In genomic region chr10:71246591-71247143, GRCh38 we compare ENCODE assay signal across 12 cellular contexts. TPM values are rescaled to one million over a fixed set of nuclear protein-coding genes. Genes with fewer than 3 reads are reported as not detected.
A peak's percentile ranks its signal among the peaks of the same experiment; 100 is the strongest.
DNase-seq lines count a peak whose midpoint lies in the region; ATAC-seq, FAIRE-seq and TF ChIP-seq lines count a peak whose summit lies in the region.
"Had no signal": no experiment of that assay in that cellular context is flagged by ENCODE, and none has a peak within 500 bp of the region (broad histone marks: within the 10 kb centered on the region; RNA-seq: fewer than 3 reads in every experiment).

No MANE protein-coding gene starts in this region.

- H3K4me2 ChIP-seq in PC-3 (ENCODE audit: low read length): no peak overlapping the region
- H3K4me2 ChIP-seq: KMS-11 had no signal

- peaks cover 8% of the 10 kb centered on the region for H3K4me1 Mint-ChIP-seq in progenitor cell of endocrine pancreas (ENCODE audit: low read depth)
- peaks cover 80% of the 10 kb centered on the region for H3K4me1 Mint-ChIP-seq in endothelial cell (ENCODE audit: unreplicated experiment)
- no peaks in the 10 kb centered on the region for H3K4me1 Mint-ChIP-seq in activated CD4-positive, alpha-beta T cell treated with anti-CD3 and anti-CD28 coated beads, Interleukin-2, amount 10 ng/mL, durations not matched to agents 7 days and 5 days

- H3K9me3 Mint-ChIP-seq in progenitor cell of endocrine pancreas (ENCODE audit: low read depth) (no peaks in the 10 kb centered on the region), endothelial cell (ENCODE audit: unreplicated experiment) (no peaks in the 10 kb centered on the region)
- H3K9me3 Mint-ChIP-seq in activated CD4-positive, alpha-beta T cell treated with anti-CD3 and anti-CD28 coated beads, Interleukin-2, amount 10 ng/mL, durations not matched to agents 7 days and 5 days: no peaks in the 10 kb centered on the region

- no peak for FAIRE-seq in GM19239 (lab: Jason Lieb, UNC)

- no TSS peak for BruUV-seq in PC-3 (replicated peaks; lab: Mats Ljungman, UMichigan)

- H2AFZ ChIP-seq in PC-3 (ENCODE audit: low read length): no peak overlapping the region

- ATAC-seq in PC-3: peak; percentile 57
- no peak for ATAC-seq in HG03565 (IDR thresholded peaks at IDR 0.05; ENCODE audit: unreplicated experiment)

- H3K27me3 ChIP-seq in PC-3 (ENCODE audit: low read length): no peaks in the 10 kb centered on the region
- no peaks in the 10 kb centered on the region for H3K27me3 ChIP-seq in esophagus (ENCODE audit: control insufficient read depth in 1 of 2, insufficient read depth in 2 of 2, low read length in 2 of 2)

- H3K36me3 Mint-ChIP-seq in progenitor cell of endocrine pancreas (ENCODE audit: insufficient read depth) (no peaks in the 10 kb centered on the region), endothelial cell (ENCODE audit: low read depth, unreplicated experiment) (peaks cover 10% of the 10 kb centered on the region)
- H3K36me3 Mint-ChIP-seq in activated CD4-positive, alpha-beta T cell treated with anti-CD3 and anti-CD28 coated beads, Interleukin-2, amount 10 ng/mL, durations not matched to agents 7 days and 5 days (ENCODE audit: low read depth): no peaks in the 10 kb centered on the region

- H3K9ac ChIP-seq in PC-3 (ENCODE audit: low read length): no peak overlapping the region
- H3K9ac ChIP-seq: KMS-11 had no signal

- TF ChIP-seq CTCF in PC-3 (conservative IDR thresholded peaks at IDR 0.05; ENCODE audit: low read depth, low read length) (no peak), progenitor cell of endocrine pancreas (IDR thresholded peaks at IDR 0.05; ENCODE audit: unreplicated experiment) (no peak), endothelial cell (IDR thresholded peaks at IDR 0.05; ENCODE audit: unreplicated experiment) (no peak)

- H3K9me3 ChIP-seq in PC-3 (ENCODE audit: low read length) (no peaks in the 10 kb centered on the region), esophagus (ENCODE audit: control insufficient read depth in 2 of 2, insufficient read depth in 1 of 2, low read depth in 1 of 2, low read length in 1 of 2) (no peaks in the 10 kb centered on the region)

- no peaks in the 10 kb centered on the region for H4K20me1 ChIP-seq in PC-3 (ENCODE audit: low read length)

- WGBS in esophagus, 2 donors: 46 to 52% methylated on average over 11 of the region's 11 CpGs

- H3K27me3 Mint-ChIP-seq in progenitor cell of endocrine pancreas (peaks cover 3% of the 10 kb centered on the region), endothelial cell (ENCODE audit: unreplicated experiment) (peaks cover 14% of the 10 kb centered on the region)
- peaks cover 7% of the 10 kb centered on the region for H3K27me3 Mint-ChIP-seq in activated CD4-positive, alpha-beta T cell treated with anti-CD3 and anti-CD28 coated beads, Interleukin-2, amount 10 ng/mL, durations not matched to agents 7 days and 5 days

- H3K4me1 ChIP-seq in PC-3 (ENCODE audit: insufficient read depth, low read length) (peaks cover 9% of the 10 kb centered on the region), esophagus (ENCODE audit: control insufficient read depth in 2 of 2, insufficient read depth in 2 of 2, low read length in 1 of 2) (peaks cover 19 to 54% of the 10 kb centered on the region in 2 donors)

- POLR2A ChIA-PET in PC-3 (lab: Charles Lee; ENCODE audit: unreplicated experiment): no interaction called here
- POLR2A ChIA-PET in activated CD4-positive, alpha-beta T cell treated with anti-CD3 and anti-CD28 coated beads, Interleukin-2, amount 10 ng/mL, durations not matched to agents 7 days and 5 days (lab: Charles Lee): no interaction called here

- CTCF ChIA-PET in PC-3 (lab: Charles Lee): no interaction called here
- CTCF ChIA-PET in activated CD4-positive, alpha-beta T cell treated with anti-CD3 and anti-CD28 coated beads, Interleukin-2, amount 10 ng/mL, durations not matched to agents 7 days and 5 days (lab: Charles Lee): no interaction called here

- no peak overlapping the region for H3K27ac ChIP-seq in PC-3 (ENCODE audit: low read length)
- peak overlapping the region; percentile 95 to 98 for H3K27ac ChIP-seq in esophagus (ENCODE audit: low read depth in 2 of 2, low read length in 1 of 2)
- H3K27ac ChIP-seq: KMS-11 had no signal

- H3F3A ChIP-seq in PC-3 (ENCODE audit: low read length, unreplicated experiment): no peaks in the 10 kb centered on the region

- peak; percentile 99 for DNase-seq in HPDE6-E6E7 (ENCODE audit: extremely low spot score)
- peak; percentile 53 for DNase-seq in PC-3
- DNase-seq in progenitor cell of endocrine pancreas (ENCODE audit: low spot score, unreplicated experiment): no peak
- DNase-seq in GM19239 (ENCODE audit: insufficient read length, low spot score): no peak
- no peak for DNase-seq in endothelial cell (ENCODE audit: low spot score)
- no peak for DNase-seq in activated CD4-positive, alpha-beta T cell treated with anti-CD3 and anti-CD28 coated beads, Interleukin-2, amount 10 ng/mL, durations not matched to agents 7 days and 5 days
- DNase-seq: DMS 273 treated with DMSO at 0.1 percent for 48 hours, NCI-H2171 treated with DMSO at 0.1 percent for 48 hours, SW 1271 had no signal

- intact Hi-C loops in PC-3 (cut with micrococcal nuclease): loop anchor here (1.0 kb wide), 1 partner anchor 11 kb away; no protein-coding TSS in a partner anchor

- H3K4me3 ChIP-seq in PC-3 (ENCODE audit: low read length) (no peak overlapping the region), esophagus (ENCODE audit: low read depth in 1 of 2, low read length in 2 of 2) (no peak overlapping the region)

- H3K27ac Mint-ChIP-seq in progenitor cell of endocrine pancreas: peak overlapping the region; percentile 80
- H3K27ac Mint-ChIP-seq in endothelial cell (ENCODE audit: unreplicated experiment): no peak overlapping the region
- no peak overlapping the region for H3K27ac Mint-ChIP-seq in activated CD4-positive, alpha-beta T cell treated with anti-CD3 and anti-CD28 coated beads, Interleukin-2, amount 10 ng/mL, durations not matched to agents 7 days and 5 days

- H3K4me3 Mint-ChIP-seq in progenitor cell of endocrine pancreas (ENCODE audit: low read depth) (no peak overlapping the region), endothelial cell (ENCODE audit: unreplicated experiment) (no peak overlapping the region)
- H3K4me3 Mint-ChIP-seq in activated CD4-positive, alpha-beta T cell treated with anti-CD3 and anti-CD28 coated beads, Interleukin-2, amount 10 ng/mL, durations not matched to agents 7 days and 5 days: no peak overlapping the region

- H3K9me2 ChIP-seq in PC-3 (replicated peaks; ENCODE audit: low read length): no peaks in the 10 kb centered on the region

- H3K36me3 ChIP-seq in PC-3 (ENCODE audit: low read depth, low read length): no peaks in the 10 kb centered on the region
- no peaks in the 10 kb centered on the region for H3K36me3 ChIP-seq in esophagus (ENCODE audit: control insufficient read depth in 2 of 2, insufficient read depth in 2 of 2, low read length in 1 of 2)

- H3K79me2 ChIP-seq in PC-3 (ENCODE audit: low read length): no peaks in the 10 kb centered on the region

RNA-seq across cellular contexts. Expression of gene UNC5B, which starts 34.3 kb away (rescaled TPM):
- total RNA-seq in PC-3 (2014; rRNA removed) (0.26 and 0.46 TPM in 2 replicates), progenitor cell of endocrine pancreas (3.7 and 6.0 TPM in 2 replicates), endothelial cell (ENCODE audit: unreplicated experiment) (231 TPM)
- polyA plus RNA-seq in esophagus: 10 to 100 TPM in 1 of 2 donors, 1 to 10 TPM in 1; 7.6 to 12.2 TPM
- not detected for total RNA-seq in activated CD4-positive, alpha-beta T cell treated with anti-CD3 and anti-CD28 coated beads, Interleukin-2, amount 10 ng/mL, durations not matched to agents 7 days and 5 days

Comparison
In these comparisons a context has a peak if more than half of its experiments do, and no peak if none do; other contexts are left out.
1. DNase-seq: peak in HPDE6-E6E7 (single experiment) and PC-3 (single experiment); none in progenitor cell of endocrine pancreas (single experiment), GM19239 (single experiment), endothelial cell (single experiment) and activated CD4-positive, alpha-beta T cell treated with anti-CD3 and anti-CD28 coated beads, Interleukin-2, amount 10 ng/mL, durations not matched to agents 7 days and 5 days (single experiment).
2. RNA of gene UNC5B, which starts 34.3 kb away (total RNA-seq): 231 TPM in endothelial cell (single experiment); 3.7 to 6.0 TPM in progenitor cell of endocrine pancreas, 0.26 to 0.46 TPM in PC-3 and not detected in activated CD4-positive, alpha-beta T cell treated with anti-CD3 and anti-CD28 coated beads, Interleukin-2, amount 10 ng/mL, durations not matched to agents 7 days and 5 days; every median in the first group is over 10 times any median in the second.